8 cellular contexts compared by ENCODE assay signal in genomic region chr9:38318755-38319495, GRCh38.
DNase-seq lines count a peak whose midpoint lies in the region; ATAC-seq and TF ChIP-seq lines count a peak whose summit lies in the region.

No MANE protein-coding gene starts in this region.

- no peak for TF ChIP-seq CTCF in OCI-LY3 (IDR thresholded peaks at IDR 0.05; ENCODE audit: low read depth, low read length)

- H3K4me3 ChIP-seq in GM23248 = peak overlapping the region; percentile 41
- H3K4me3 ChIP-seq in OCI-LY3 (ENCODE audit: low read length) = peak overlapping the region; percentile 59

- H3K4me2 ChIP-seq in GM23248 (ENCODE audit: unreplicated experiment) (peak overlapping the region; percentile 30), OCI-LY3 (ENCODE audit: low read length) (peak overlapping the region; percentile 77)

- H3K27me3 ChIP-seq in GM23248 (replicated peaks; ENCODE audit: insufficient read depth) (peaks cover 27% of the 10 kb centered on the region), OCI-LY3 (ENCODE audit: low read depth, low read length) (no peaks in the 10 kb centered on the region)

- 0 out of 2 replicates have a peak, but pooled peaks cover 6% of the 10 kb centered on the region for H3F3A ChIP-seq in GM23248 (ENCODE audit: insufficient read depth)

- H3K4me1 ChIP-seq in GM23248 (ENCODE audit: insufficient read depth) (peaks cover 9% of the 10 kb centered on the region), OCI-LY3 (ENCODE audit: low read length) (peaks cover 31% of the 10 kb centered on the region)

- DNase-seq in GM23248 = peak; percentile 27
- peak; percentile 78 for DNase-seq in kidney glomerular epithelial cell (lab: John Stamatoyannopoulos, UW)
- DNase-seq in NCI-H146 treated with DMSO at 0.1 percent for 48 hours (lab: John Stamatoyannopoulos, UW; ENCODE audit: unreplicated experiment) = no peak
- DNase-seq in NCI-H146 (lab: John Stamatoyannopoulos, UW) = no peak
- no peak for DNase-seq in activated CD4-positive, alpha-beta T cell treated with anti-CD3 and anti-CD28 coated beads for 1 hour
- DNase-seq in posterior cingulate gyrus = no peak

- intact Hi-C loops in posterior cingulate gyrus (cut with DNase I) = no loop called here

- H3K79me2 ChIP-seq in GM23248 (ENCODE audit: insufficient read depth) = no peaks in the 10 kb centered on the region
- H3K79me2 ChIP-seq in OCI-LY3 (ENCODE audit: low read length) = no peaks in the 10 kb centered on the region

- in situ Hi-C loops in GM23248 (cut with MboI) = no loop called here

- H3K9ac ChIP-seq in GM23248 (peak overlapping the region; percentile 20; the same call in 1 of the 2 replicates), OCI-LY3 (ENCODE audit: low read length) (peak overlapping the region; percentile 45)

- H3K9me2 ChIP-seq in GM23248 (ENCODE audit: insufficient read depth) = no peaks in the 10 kb centered on the region

- H3K36me3 ChIP-seq in GM23248 (ENCODE audit: low read depth) (no peaks in the 10 kb centered on the region), OCI-LY3 (replicated peaks; ENCODE audit: low read depth, low read length) (no peaks in the 10 kb centered on the region)

- peak; percentile 97 for ATAC-seq in GM18511 (IDR thresholded peaks at IDR 0.05; ENCODE audit: unreplicated experiment)

- 16 to 19% methylated on average over 13 of the region's 13 CpGs for WGBS in GM23248 (ENCODE audit: low coverage in 1 of 2, low lambda C conversion rate in 2 of 2, missing lambda C conversion rate in 2 of 2), 2 experiments

- H3K9me3 ChIP-seq in GM23248 (ENCODE audit: low read depth) (no peaks in the 10 kb centered on the region), OCI-LY3 (ENCODE audit: insufficient read depth, low read length) (no peaks in the 10 kb centered on the region)

- H4K20me1 ChIP-seq in GM23248 (ENCODE audit: insufficient read depth) (no peaks in the 10 kb centered on the region), OCI-LY3 (ENCODE audit: insufficient read depth, low read length) (no peaks in the 10 kb centered on the region)

- peak overlapping the region; percentile 77 for H2AFZ ChIP-seq in GM23248
- H2AFZ ChIP-seq in OCI-LY3 (ENCODE audit: low read depth, low read length) = no peak overlapping the region; the same call in 1 of the 2 replicates

- no peak overlapping the region for H3K27ac ChIP-seq in GM23248
- H3K27ac ChIP-seq in OCI-LY3 (ENCODE audit: low read length) = peak overlapping the region; percentile 58

Comparison
In these comparisons a context has a peak if more than half of its experiments do, and no peak if none do; other contexts are left out.
1. DNase-seq: peak in GM23248 (single experiment) and kidney glomerular epithelial cell (single experiment); none in NCI-H146 treated with DMSO at 0.1 percent for 48 hours (single experiment), NCI-H146 (single experiment), activated CD4-positive, alpha-beta T cell treated with anti-CD3 and anti-CD28 coated beads for 1 hour (single experiment) and posterior cingulate gyrus (0 of 10).